In the genomic region with DNA sequence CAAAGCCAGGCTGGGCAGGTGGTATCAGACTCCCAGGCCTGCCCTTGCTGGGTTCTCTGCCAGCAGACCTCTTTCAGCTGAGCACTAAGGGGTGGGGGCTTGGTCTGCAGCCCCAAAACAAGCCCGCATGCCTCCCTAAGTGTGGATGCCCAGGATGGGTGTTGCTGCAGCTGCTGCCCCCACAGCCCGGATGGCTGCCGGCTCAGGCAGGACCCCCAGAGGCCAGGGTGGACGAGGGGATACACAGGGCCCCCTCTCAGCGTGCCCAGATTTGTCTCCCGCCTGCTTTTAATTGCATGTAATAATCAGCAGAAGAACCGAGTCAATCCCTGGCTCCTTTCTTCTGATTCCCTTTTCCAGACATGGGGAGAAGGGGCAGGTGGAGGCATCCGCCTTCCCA, we compare ENCODE assay signal across 21 cellular contexts.
"Had no signal": no experiment of that assay in that cellular context is flagged by ENCODE, and none has a peak within 500 bp of the region (broad histone marks: within the 10 kb centered on the region; RNA-seq: fewer than 3 reads in every experiment).

No MANE protein-coding gene starts in this region.

- H3K27ac ChIP-seq: esophagus squamous epithelium, neutrophil, psoas muscle, right lobe of liver, spleen, testis, tibial nerve had no signal

- H3K36me3 ChIP-seq: esophagus squamous epithelium, neutrophil, right lobe of liver, spleen, tibial nerve had no signal

- H3K9me3 ChIP-seq: esophagus squamous epithelium, neutrophil, psoas muscle, right lobe of liver, spleen, testis, tibial nerve had no signal

- H3K4me3 ChIP-seq: esophagus squamous epithelium, lung, psoas muscle, right lobe of liver, spleen, testis, tibial nerve had no signal

- H3K27me3 ChIP-seq: neutrophil, right lobe of liver, spleen, testis, tibial nerve had no signal

- DNase-seq: effector memory CD8-positive, alpha-beta T cell; esophagus squamous epithelium; foreskin fibroblast; kidney; left cardiac atrium; left ventricle myocardium superior; mesenchymal stem cell; midbrain; naive thymus-derived CD4-positive, alpha-beta T cell; nephron progenitor cell; psoas muscle; retina; right lobe of liver; spleen; stimulated activated CD4-positive, alpha-beta T cell treated with anti-CD3 and anti-CD28 coated beads, Interleukin-15, amount 100 ng/mL, for 24 hours; stimulated activated CD4-positive, alpha-beta T cell treated with anti-CD3 and anti-CD28 coated beads, Interleukin-1b, Interleukin-23, amount 100 ng/mL, for 48 hours; stimulated activated CD4-positive, alpha-beta T cell treated with anti-CD3 and anti-CD28 coated beads, Interleukin-4, amount 100 ng/mL, for 24 hours; testis had no signal

- H3K4me1 ChIP-seq: esophagus squamous epithelium, psoas muscle, tibial nerve had no signal
